Comparison of ENCODE assay signal across 9 cellular contexts in the genomic region with DNA sequence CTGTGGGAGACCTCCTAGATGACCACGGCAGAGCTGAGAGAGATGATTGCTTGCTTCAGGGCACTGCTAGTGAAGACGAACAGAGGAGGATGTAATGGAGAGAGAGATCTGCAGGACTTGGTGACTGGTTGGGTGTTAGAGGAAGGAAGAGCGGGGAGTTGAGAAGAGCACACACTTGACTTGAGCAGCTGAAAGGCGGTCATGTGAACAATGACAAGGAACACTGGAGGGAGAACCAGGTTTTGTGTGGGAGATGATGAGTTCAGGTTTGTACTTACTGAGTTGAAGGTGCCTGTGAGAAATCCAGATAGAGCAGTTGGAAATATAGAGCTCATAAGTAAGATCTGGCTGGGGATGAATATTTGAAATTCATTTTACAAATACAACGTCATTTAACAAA. TPM values are rescaled to one million over a fixed set of nuclear protein-coding genes. Genes with fewer than 3 reads are reported as not detected.
DNase-seq lines count a peak whose midpoint lies in the region; TF ChIP-seq lines count a peak whose summit lies in the region.
"Had no signal": no experiment of that assay in that cellular context is flagged by ENCODE, and none has a peak within 500 bp of the region (broad histone marks: within the 10 kb centered on the region; RNA-seq: fewer than 3 reads in every experiment).

No MANE protein-coding gene starts in this region.

- H3K9me3 ChIP-seq in BLaER1 (peaks cover 6% of the 10 kb centered on the region), PC-9 (ENCODE audit: insufficient read depth, low read depth) (no peaks in the 10 kb centered on the region), hepatocyte (ENCODE audit: low read depth) (no peaks in the 10 kb centered on the region)
- H3K9me3 ChIP-seq: HAP-1 had no signal

- H4K20me1 ChIP-seq in BLaER1 (no peaks in the 10 kb centered on the region), PC-9 (ENCODE audit: insufficient read depth) (no peaks in the 10 kb centered on the region), hepatocyte (ENCODE audit: insufficient read depth, poor library complexity, severe bottlenecking) (no peaks in the 10 kb centered on the region)

- H3K27me3 ChIP-seq in BLaER1 (no peaks in the 10 kb centered on the region), PC-9 (ENCODE audit: insufficient read depth, low read depth) (no peaks in the 10 kb centered on the region), hepatocyte (no peaks in the 10 kb centered on the region), dorsolateral prefrontal cortex (no peaks in the 10 kb centered on the region)

- H3K9me2 ChIP-seq in PC-9 (ENCODE audit: insufficient read depth) (no peaks in the 10 kb centered on the region), hepatocyte (replicated peaks; ENCODE audit: insufficient read depth) (no peaks in the 10 kb centered on the region)

- WGBS in hepatocyte (ENCODE audit: low lambda C conversion rate, missing lambda C conversion rate), result 89% methylated on average over 5 of the region's 5 CpGs

- H2AFZ ChIP-seq in PC-9 (0 out of 2 replicates have a peak overlapping the region, but pooled peaks have one; percentile 16), hepatocyte (no peak overlapping the region)

- no TSS peak for BruUV-seq in PC-9 (replicated peaks; lab: Mats Ljungman, UMichigan)

- H3K36me3 ChIP-seq in BLaER1 (peaks cover 85% of the 10 kb centered on the region), PC-9 (ENCODE audit: low read depth) (no peaks in the 10 kb centered on the region), hepatocyte (replicated peaks; ENCODE audit: insufficient read depth, low read depth) (no peaks in the 10 kb centered on the region)

- H3K4me1 ChIP-seq in BLaER1, result no peaks in the 10 kb centered on the region; the same call in 1 of the 2 replicates
- no peaks in the 10 kb centered on the region for H3K4me1 ChIP-seq in PC-9 (replicated peaks; ENCODE audit: insufficient read depth)
- no peaks in the 10 kb centered on the region for H3K4me1 ChIP-seq in hepatocyte (ENCODE audit: insufficient read depth)
- H3K4me1 ChIP-seq: HAP-1 had no signal

- TF ChIP-seq CTCF in PC-9 (conservative IDR thresholded peaks at IDR 0.05) (no peak), hepatocyte (IDR thresholded peaks at IDR 0.05; ENCODE audit: poor library complexity) (no peak), dorsolateral prefrontal cortex (IDR thresholded peaks at IDR 0.05 in 54 of 56, conservative IDR thresholded peaks at IDR 0.05 in 2 of 56; ENCODE audit: low read depth in 1 of 56, partially characterized antibody in 56 of 56) (no peak)

- 0 out of 2 replicates have a peak overlapping the region, but pooled peaks have one; percentile 10 for H3K9ac ChIP-seq in BLaER1

- H3K4me2 ChIP-seq in BLaER1, result no peak overlapping the region
- no peak overlapping the region for H3K4me2 ChIP-seq in PC-9
- no peak overlapping the region for H3K4me2 ChIP-seq in hepatocyte

- H3F3A ChIP-seq in PC-9 (ENCODE audit: insufficient read depth, low read depth), result no peaks in the 10 kb centered on the region

- H3K4me3 ChIP-seq in BLaER1 (no peak overlapping the region), PC-9 (no peak overlapping the region), hepatocyte (no peak overlapping the region), dorsolateral prefrontal cortex (no peak overlapping the region)
- H3K4me3 ChIP-seq: HAP-1 had no signal

- no peaks in the 10 kb centered on the region for H3K79me2 ChIP-seq in PC-9 (ENCODE audit: low read depth)
- no peaks in the 10 kb centered on the region for H3K79me2 ChIP-seq in hepatocyte

- CTCF ChIA-PET in PC-9 (lab: Charles Lee), result no interaction called here

- POLR2A ChIA-PET in PC-9 (lab: Charles Lee; ENCODE audit: unreplicated experiment), result no interaction called here

- H3K27ac ChIP-seq in BLaER1 (no peak overlapping the region), PC-9 (no peak overlapping the region), hepatocyte (no peak overlapping the region), dorsolateral prefrontal cortex (peak overlapping the region in 1 of 59 donors; percentile 35)

- intact Hi-C loops in PC-9 (cut with micrococcal nuclease; ENCODE audit: unreplicated experiment), result no loop called here
- intact Hi-C loops in dorsolateral prefrontal cortex (cut with DNase I), result no loop called here

- DNase-seq in PC-9 (no peak), hepatocyte (ENCODE audit: low spot score) (peak; percentile 1), putamen (ENCODE audit: low spot score) (peak; percentile 67), Ammon's horn (ENCODE audit: low spot score) (no peak), dorsolateral prefrontal cortex (no peak)
- no peak for DNase-seq in activated CD4-positive, alpha-beta T cell treated with anti-CD3 and anti-CD28 coated beads, Interleukin-2, amount 50 U/mL, for 48 hours
- DNase-seq: DMS79 had no signal

RNA-seq across cellular contexts. Expression of gene CDAN1, which starts 40.3 kb away (rescaled TPM):
- total RNA-seq in PC-9 (2021), result 19.2 and 23.4 TPM in 2 replicates
- 12.3 and 14.0 TPM in 2 replicates for total RNA-seq in hepatocyte
- polyA plus RNA-seq in hepatocyte, result 13.9 and 20.1 TPM in 2 replicates
- total RNA-seq in dorsolateral prefrontal cortex, result 10 to 100 TPM in 119 of 120 experiments, 1 to 10 TPM in 1; 9.5 to 35.4 (median 18.6) TPM

Comparison
In these comparisons a context has a peak if more than half of its experiments do, and no peak if none do; other contexts are left out.
1. DNase-seq: peak in hepatocyte (single experiment) and putamen (single experiment); none in PC-9 (0 of 2), Ammon's horn (single experiment), dorsolateral prefrontal cortex (0 of 10) and activated CD4-positive, alpha-beta T cell treated with anti-CD3 and anti-CD28 coated beads, Interleukin-2, amount 50 U/mL, for 48 hours (0 of 2).